Comparison of ENCODE assay signal across 23 cellular contexts in genomic region chr6:10341605-10342004, GRCh38.
"Had no signal": no experiment of that assay in that cellular context is flagged by ENCODE, and none has a peak within 500 bp of the region (broad histone marks: within the 10 kb centered on the region; RNA-seq: fewer than 3 reads in every experiment).

No MANE protein-coding gene starts in this region.

- H3K27ac ChIP-seq: RWPE1, SJSA1, SK-N-MC had no signal

- H3K4me1 ChIP-seq: SJSA1 had no signal

- H3K27me3 ChIP-seq: SJSA1 had no signal

- ATAC-seq: HepG2, Panc1, PC-3 had no signal

- H3K9me3 ChIP-seq: SJSA1 had no signal

- H3K4me3 ChIP-seq: SJSA1, SK-N-MC had no signal

- FAIRE-seq: HepG2 had no signal

- H3K36me3 ChIP-seq: SJSA1 had no signal

- DNase-seq: IMR-90; Karpas-422; KG1; MM.1S; NCI-H1092 treated with DMSO at 0.1 percent for 48 hours; NCI-H1436; NCI-H1694 treated with DMSO at 0.1 percent for 48 hours; NCI-H1930; NCI-H2081; NCI-H2171 treated with DMSO at 0.1 percent for 48 hours; NCI-H345; NCI-H446 treated with DMSO at 0.1 percent for 48 hours; NCI-H510A treated with DMSO at 0.1 percent for 48 hours; NCI-H526; NCI-H748 treated with DMSO at 0.1 percent for 48 hours; NK-92 treated with Interleukin-12 subunit alpha and Interleukin-12 subunit beta, amount 100 ng/mL, for 24 hours; PC-3; SHP77 treated with DMSO at 0.1 percent for 48 hours had no signal
